8 cellular contexts compared by ENCODE assay signal in the genomic region with DNA sequence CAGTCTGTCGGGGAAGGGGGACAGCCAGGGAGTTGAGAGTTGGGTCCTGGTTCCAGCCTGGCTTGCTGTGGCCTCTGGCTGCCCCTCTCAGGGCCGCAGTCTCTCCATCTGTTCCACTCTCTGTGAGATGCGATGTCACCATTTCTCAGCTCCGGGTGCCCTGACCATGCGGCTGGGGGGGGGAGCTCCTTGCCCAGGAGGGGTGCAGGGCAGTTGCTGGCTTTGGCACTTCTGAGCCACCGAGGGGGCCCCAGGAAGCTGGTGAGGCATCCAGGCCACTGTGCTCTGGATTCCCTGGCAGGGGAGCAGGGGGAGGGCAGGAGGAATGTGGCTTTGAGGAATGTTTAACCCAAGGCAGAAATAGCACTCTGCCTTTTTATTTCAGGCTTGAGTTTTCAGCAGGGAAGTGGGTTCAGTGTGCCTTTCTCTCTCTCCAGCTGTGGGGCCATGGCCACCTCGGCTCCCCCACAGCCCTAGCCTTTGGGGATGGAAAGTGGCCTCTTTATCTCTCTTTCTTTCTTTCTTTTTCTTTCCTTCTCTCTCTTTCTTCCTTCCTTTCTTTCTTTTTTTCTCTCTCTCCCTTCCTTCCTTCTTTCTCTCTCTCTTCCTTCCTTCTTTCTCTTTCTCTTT. TPM values are rescaled to one million over a fixed set of nuclear protein-coding genes. Genes with fewer than 3 reads are reported as not detected.
DNase-seq lines count a peak whose midpoint lies in the region; ATAC-seq, FAIRE-seq and TF ChIP-seq lines count a peak whose summit lies in the region.
"Had no signal": no experiment of that assay in that cellular context is flagged by ENCODE, and none has a peak within 500 bp of the region (broad histone marks: within the 10 kb centered on the region; RNA-seq: fewer than 3 reads in every experiment).

No MANE protein-coding gene starts in this region.

- H2AFZ ChIP-seq in keratinocyte (ENCODE audit: control insufficient read depth, low read length) = no peak overlapping the region

- TF ChIP-seq POLR2A in thyroid gland (IDR thresholded peaks at IDR 0.05) = peak in 1 of 2 donors; percentile 28

- in situ Hi-C loops in astrocyte of the spinal cord (cut with HindIII; ENCODE audit: low sequenced_read_pairs) = no loop called here

- dilution Hi-C loops in keratinocyte (cut with MboI; ENCODE audit: extremely low pct_ligation_motif_present, low sequenced_read_pairs) = no loop called here

- H3K27me3 ChIP-seq in keratinocyte (ENCODE audit: control insufficient read depth, extremely low read depth, insufficient read depth, low read length) = no peaks in the 10 kb centered on the region
- H3K27me3 ChIP-seq in thyroid gland = no peaks in the 10 kb centered on the region
- no peaks in the 10 kb centered on the region for H3K27me3 ChIP-seq in psoas muscle (ENCODE audit: insufficient read depth in 3 of 3, low read length in 2 of 3)

- H3K4me3 ChIP-seq in astrocyte of the spinal cord (ENCODE audit: low read depth, low read length) (no peak overlapping the region), keratinocyte (ENCODE audit: control insufficient read depth in 2 of 3, extremely low read depth in 1 of 3, insufficient read depth in 2 of 3, low read depth in 1 of 3, low read length in 3 of 3) (no peak overlapping the region), thyroid gland (replicated peaks in 1 of 3) (no peak overlapping the region), psoas muscle (no peak overlapping the region)

- no peak overlapping the region for H3K27ac ChIP-seq in keratinocyte (ENCODE audit: control insufficient read depth, insufficient read depth, low read length)
- peak overlapping the region; percentile 81 to 86 (median 85) for H3K27ac ChIP-seq in thyroid gland
- H3K27ac ChIP-seq in psoas muscle = no peak overlapping the region
- H3K27ac ChIP-seq: VCaP had no signal

- ATAC-seq in GM19463 (IDR thresholded peaks at IDR 0.05; ENCODE audit: unreplicated experiment) (no peak), GM21360 (IDR thresholded peaks at IDR 0.05; ENCODE audit: unreplicated experiment) (no peak), psoas muscle (no peak)

- 12 to 21% methylated on average over 1 to 7 of the region's 7 CpGs for WGBS in thyroid gland, 2 donors
- 28 to 43% (median 28%) methylated on average over 7 of the region's 7 CpGs for WGBS in psoas muscle, 3 donors

- H3K4me1 ChIP-seq in keratinocyte (ENCODE audit: control insufficient read depth, extremely low read depth, insufficient read depth, low read length) (peaks cover 32% of the 10 kb centered on the region), thyroid gland (peaks cover 35 to 52% of the 10 kb centered on the region in 2 donors), psoas muscle (no peaks in the 10 kb centered on the region)

- peak; percentile 48 for FAIRE-seq in keratinocyte (lab: Jason Lieb, UNC)

- peaks cover 33% of the 10 kb centered on the region for H4K20me1 ChIP-seq in keratinocyte (ENCODE audit: control insufficient read depth, extremely low read depth, insufficient read depth, low read length)

- peak overlapping the region; percentile 30 for H3K9ac ChIP-seq in keratinocyte (ENCODE audit: control insufficient read depth, extremely low read depth, insufficient read depth, low read length)

- H3K9me1 ChIP-seq in keratinocyte (ENCODE audit: control insufficient read depth, extremely low read depth, insufficient read depth, low read length) = peaks cover 8% of the 10 kb centered on the region

- TF ChIP-seq CTCF in astrocyte of the spinal cord (IDR thresholded peaks at IDR 0.05; ENCODE audit: low read depth, low read length) (no peak), keratinocyte (optimal IDR thresholded peaks at IDR 0.05 in 1 of 3, IDR thresholded peaks at IDR 0.05 in 1 of 3, conservative IDR thresholded peaks at IDR 0.05 in 1 of 3; ENCODE audit: extremely low read depth in 1 of 3, insufficient read depth in 2 of 3, low read length in 3 of 3) (no peak), thyroid gland (IDR thresholded peaks at IDR 0.05) (no peak), psoas muscle (IDR thresholded peaks at IDR 0.05) (no peak)

- intact Hi-C loops in thyroid gland (cut with DNase I) = no loop called here
- intact Hi-C loops in psoas muscle (cut with DNase I) = no loop called here

- H3K9me3 ChIP-seq in keratinocyte (ENCODE audit: control insufficient read depth, low read depth, low read length) (no peaks in the 10 kb centered on the region), thyroid gland (no peaks in the 10 kb centered on the region), psoas muscle (no peaks in the 10 kb centered on the region)

- peak; percentile 90 for DNase-seq in HK-2 (ENCODE audit: unreplicated experiment)
- DNase-seq in astrocyte of the spinal cord (ENCODE audit: low read depth, low spot score) = peak; percentile 72
- no peak for DNase-seq in keratinocyte (ENCODE audit: low read depth, low spot score)
- peak; percentile 93 to 96 for DNase-seq in thyroid gland
- DNase-seq in psoas muscle = no peak

- H3K4me2 ChIP-seq in keratinocyte (ENCODE audit: control insufficient read depth, extremely low read depth, insufficient read depth, low read depth, low read length) = peak overlapping the region; percentile 50

- H3K36me3 ChIP-seq in keratinocyte (ENCODE audit: control insufficient read depth in 2 of 2, extremely low read depth in 1 of 2, insufficient read depth in 2 of 2, low read length in 2 of 2) (peaks cover 6% of the 10 kb centered on the region in 2 experiments), thyroid gland (no peaks in the 10 kb centered on the region), psoas muscle (ENCODE audit: insufficient read depth in 1 of 2, low read depth in 1 of 2) (no peaks in the 10 kb centered on the region)

- H3K79me2 ChIP-seq in keratinocyte (ENCODE audit: control insufficient read depth, insufficient read depth, low read length) = peaks cover 77% of the 10 kb centered on the region

RNA-seq across cellular contexts. Expression of gene NCS1, which starts 11.0 kb away (rescaled TPM):
- polyA plus RNA-seq in keratinocyte = 49.1 to 67.4 TPM (median 61.6 TPM) in 3 replicates
- polyA plus RNA-seq in keratinocyte (2011; ENCODE audit: low read depth) = 7.2 TPM
- polyA plus RNA-seq in keratinocyte (2011; cell fraction: cytosol; rRNA removed) = 52.4 and 71.2 TPM in 2 replicates
- polyA plus RNA-seq in keratinocyte (2011; cell fraction: nucleus; rRNA removed) = 35.4 and 37.0 TPM in 2 replicates
- polyA plus RNA-seq in keratinocyte (2012; ENCODE audit: low replicate concordance) = 26.6 and 49.7 TPM in 2 replicates
- polyA minus RNA-seq in keratinocyte = 45.3 to 74.1 TPM (median 69.9 TPM) in 3 replicates
- 94.6 TPM for polyA minus RNA-seq in keratinocyte (2011; cell fraction: cytosol; rRNA and poly(A)+ RNA removed)
- 22.4 and 28.3 TPM in 2 replicates for polyA minus RNA-seq in keratinocyte (2011; cell fraction: nucleus; rRNA and poly(A)+ RNA removed)
- total RNA-seq in thyroid gland = 10 to 100 TPM; 31.0 to 85.4 (median 61.2) TPM
- 1 to 10 TPM; 2.9 to 7.5 (median 3.8) TPM for total RNA-seq in psoas muscle
- 1 to 10 TPM; 3.6 to 5.0 (median 3.8) TPM for polyA plus RNA-seq in psoas muscle

Comparison
In these comparisons a context has a peak if more than half of its experiments do, and no peak if none do; other contexts are left out.
1. DNase-seq: peak in HK-2 (single experiment), astrocyte of the spinal cord (single experiment) and thyroid gland (2 of 2); none in keratinocyte (single experiment) and psoas muscle (0 of 2).
2. H3K27ac ChIP-seq: peak in thyroid gland (3 of 3); none in keratinocyte (single experiment) and psoas muscle (single experiment).